ENCODE assay signal across 8 cellular contexts in genomic region chr2:24793752-24794477, GRCh38. TPM values are rescaled to one million over a fixed set of nuclear protein-coding genes. Genes with fewer than 3 reads are reported as not detected.
DNase-seq lines count a peak whose midpoint lies in the region; ATAC-seq and TF ChIP-seq lines count a peak whose summit lies in the region.

No MANE protein-coding gene starts in this region.

- H3K4ac ChIP-seq in neuronal stem cell (ENCODE audit: low read length) = no peak overlapping the region

- H4K91ac ChIP-seq in neuronal stem cell (ENCODE audit: low read depth, low read length, poor library complexity) = peak overlapping the region; percentile 9

- H3K14ac ChIP-seq in neuronal stem cell (ENCODE audit: low read length) = no peak overlapping the region

- no peak for ATAC-seq in DND-41 (ENCODE audit: insufficient read depth, low read depth)
- ATAC-seq in SK-N-SH treated with all-trans-retinoic acid at 6 μM for 48 hours = peak; percentile 35
- ATAC-seq in HG03280 (IDR thresholded peaks at IDR 0.05; ENCODE audit: unreplicated experiment) = no peak
- ATAC-seq in GM18498 (IDR thresholded peaks at IDR 0.05; ENCODE audit: unreplicated experiment) = no peak

- H3K36me3 ChIP-seq in DND-41 (ENCODE audit: insufficient read depth, low read length) (peaks cover 46% of the 10 kb centered on the region), neuronal stem cell (replicated peaks in 1 of 2; ENCODE audit: control insufficient read depth in 2 of 2, insufficient read depth in 2 of 2, low read length in 2 of 2) (peaks cover 15 to 52% of the 10 kb centered on the region in 2 donors)

- H3K4me2 ChIP-seq in DND-41 (ENCODE audit: insufficient read depth, low read length) (peak overlapping the region; percentile 75), neuronal stem cell (ENCODE audit: insufficient read depth, low read length, poor library complexity, severe bottlenecking) (peak overlapping the region; percentile 73)

- H3K79me1 ChIP-seq in neuronal stem cell (ENCODE audit: low read depth, low read length) = peaks cover 2% of the 10 kb centered on the region

- no peak overlapping the region for H4K8ac ChIP-seq in neuronal stem cell (ENCODE audit: low read depth, low read length)

- no peak overlapping the region for H2BK12ac ChIP-seq in neuronal stem cell (ENCODE audit: low read length)

- no CpG with 5 or more reads among the region's 16 CpGs for WGBS in neuronal stem cell (ENCODE audit: extremely low coverage in 2 of 2, insufficient read length in 2 of 2, insufficient replicate concordance in 1 of 2), 2 donors

- peak overlapping the region; percentile 79 for H2AFZ ChIP-seq in DND-41 (ENCODE audit: low read depth, low read length)
- H2AFZ ChIP-seq in neuronal stem cell (ENCODE audit: low read length) = peak overlapping the region; percentile 94

- peak overlapping the region; percentile 1 for H2AK5ac ChIP-seq in neuronal stem cell (ENCODE audit: low read depth, low read length)

- peak overlapping the region; percentile 99 for H2BK120ac ChIP-seq in neuronal stem cell (ENCODE audit: low read depth, low read length)

- no peak for TF ChIP-seq CTCF in DND-41 (IDR thresholded peaks at IDR 0.05; ENCODE audit: borderline replicate concordance, extremely low read depth, low read length, poor library complexity, severe bottlenecking)

- DNase-seq in DND-41 = peak; percentile 23
- peak; percentile 12 for DNase-seq in HT1080 (ENCODE audit: low read depth)
- peak; percentile 64 to 72 for DNase-seq in erythroblast (lab: John Stamatoyannopoulos, UW)
- DNase-seq in neuronal stem cell (ENCODE audit: low spot score) = peak; percentile 49
- no peak for DNase-seq in C1 segment of cervical spinal cord (lab: John Stamatoyannopoulos, UW)

- peak overlapping the region; percentile 99 for H2BK5ac ChIP-seq in neuronal stem cell (ENCODE audit: low read length)

- H4K20me1 ChIP-seq in DND-41 (ENCODE audit: insufficient read depth, low read length) = peaks cover 14% of the 10 kb centered on the region

- peak overlapping the region; percentile 89 for H3K27ac ChIP-seq in DND-41 (ENCODE audit: low read length)
- peak overlapping the region; percentile 98 for H3K27ac ChIP-seq in neuronal stem cell (replicated peaks; ENCODE audit: low read length)

- no peak overlapping the region for H2BK15ac ChIP-seq in neuronal stem cell (ENCODE audit: low read length)

- H3K4me3 ChIP-seq in DND-41 (ENCODE audit: low read depth in 1 of 2, low read length in 2 of 2) (peak overlapping the region; percentile 59 to 97), neuronal stem cell (ENCODE audit: low read length in 2 of 2) (peak overlapping the region; percentile 78 to 88)

- H3K4me1 ChIP-seq in DND-41 (ENCODE audit: insufficient read depth, low read length) = peaks cover 48% of the 10 kb centered on the region
- H3K4me1 ChIP-seq in neuronal stem cell (ENCODE audit: control insufficient read depth in 2 of 2, insufficient read depth in 1 of 2, low read depth in 1 of 2, low read length in 2 of 2) = peaks cover 5 to 6% of the 10 kb centered on the region in 2 donors

- no peaks in the 10 kb centered on the region for H3K27me3 ChIP-seq in DND-41 (ENCODE audit: insufficient read depth, low read length, poor library complexity)
- no peaks in the 10 kb centered on the region for H3K27me3 ChIP-seq in neuronal stem cell (ENCODE audit: control insufficient read depth in 3 of 3, insufficient read depth in 3 of 3, low read depth in 1 of 3, low read length in 3 of 3)

- TF ChIP-seq POLR2A in erythroblast (IDR thresholded peaks at IDR 0.05; ENCODE audit: low read length) = no peak

- H3K9ac ChIP-seq in DND-41 (ENCODE audit: low read depth, low read length) (peak overlapping the region; percentile 88), neuronal stem cell (ENCODE audit: low read depth, low read length, poor library complexity) (peak overlapping the region; percentile 87)

- H3K79me2 ChIP-seq in DND-41 (ENCODE audit: insufficient read depth, low read length) = peaks cover 63% of the 10 kb centered on the region

- H3K18ac ChIP-seq in neuronal stem cell (ENCODE audit: low read length) = peak overlapping the region; percentile 89

- H3K9me3 ChIP-seq in DND-41 (ENCODE audit: insufficient read depth, low read length, severe bottlenecking) (no peaks in the 10 kb centered on the region), neuronal stem cell (replicated peaks in 1 of 2; ENCODE audit: control insufficient read depth in 2 of 2, insufficient read depth in 1 of 2, low read depth in 1 of 2, low read length in 2 of 2) (peaks cover 6 to 20% of the 10 kb centered on the region in 2 donors)

- H3K23ac ChIP-seq in neuronal stem cell (ENCODE audit: low read depth, low read length, poor library complexity) = peak overlapping the region; percentile 34

TF ChIP-seq in SK-N-SH treated with all-trans-retinoic acid at 6 μM for 48 hours, 23 proteins besides CTCF, POLR2A, EP300 and RAD21 (continues in another document):
- TF ChIP-seq ESRRG (CRISPR knock-in tag; IDR thresholded peaks at IDR 0.05) (no peak), ZFP30 (CRISPR knock-in tag; IDR thresholded peaks at IDR 0.05) (no peak), CSDC2 (CRISPR knock-in tag; IDR thresholded peaks at IDR 0.05) (no peak), CSRNP3 (CRISPR knock-in tag; IDR thresholded peaks at IDR 0.05) (no peak), ZFP3 (CRISPR knock-in tag; IDR thresholded peaks at IDR 0.05) (no peak), ZNF8 (CRISPR knock-in tag; IDR thresholded peaks at IDR 0.05) (no peak), PATZ1 (CRISPR knock-in tag; IDR thresholded peaks at IDR 0.05; ENCODE audit: borderline replicate concordance) (no peak), ISL1 (CRISPR knock-in tag; IDR thresholded peaks at IDR 0.05) (no peak), BACH2 (CRISPR knock-in tag; IDR thresholded peaks at IDR 0.05; ENCODE audit: borderline replicate concordance) (no peak), SNAI2 (CRISPR knock-in tag; IDR thresholded peaks at IDR 0.05) (no peak), RARB (CRISPR knock-in tag; IDR thresholded peaks at IDR 0.05) (no peak), PPARA (CRISPR knock-in tag; IDR thresholded peaks at IDR 0.05; ENCODE audit: borderline replicate concordance) (no peak), ZC3H10 (CRISPR knock-in tag; IDR thresholded peaks at IDR 0.05) (no peak)

RNA-seq across cellular contexts. Expression of gene CENPO, which starts 0.7 kb away (rescaled TPM):
- total RNA-seq in HT1080 (2014; rRNA removed; shearing (Covaris generic)) = 46.5 and 49.4 TPM in 2 replicates
- 18.4 and 26.3 TPM in 2 replicates for polyA plus RNA-seq in HT1080 (2015; cell fraction: cytosol; rRNA removed)
- polyA plus RNA-seq in HT1080 (2015; cell fraction: nucleus; rRNA removed) = 34.0 and 42.4 TPM in 2 replicates
- 28.0 TPM for polyA plus RNA-seq in neuronal stem cell (2013, experiment 1 of 2)
- polyA plus RNA-seq in neuronal stem cell (2013, experiment 2 of 2) = 29.6 TPM

RNA-seq across cellular contexts. Expression of gene PTRHD1, which starts 0.7 kb away (rescaled TPM):
- total RNA-seq in HT1080 (2014; rRNA removed; shearing (Covaris generic)) = 48.4 and 53.5 TPM in 2 replicates
- polyA plus RNA-seq in HT1080 (2015; cell fraction: cytosol; rRNA removed) = 24.0 and 44.6 TPM in 2 replicates
- polyA plus RNA-seq in HT1080 (2015; cell fraction: nucleus; rRNA removed) = 6.9 and 13.6 TPM in 2 replicates
- polyA plus RNA-seq in neuronal stem cell (2013, experiment 1 of 2) = 95.1 TPM
- polyA plus RNA-seq in neuronal stem cell (2013, experiment 2 of 2) = 94.6 TPM

Comparison
In these comparisons a context has a peak if more than half of its experiments do, and no peak if none do; other contexts are left out.
1. DNase-seq: peak in DND-41 (single experiment), HT1080 (single experiment), erythroblast (2 of 2) and neuronal stem cell (single experiment); none in C1 segment of cervical spinal cord (0 of 14).